21 cellular contexts compared by ENCODE assay signal in genomic region chr12:60197589-60197988, GRCh38.
DNase-seq lines count a peak whose midpoint lies in the region; ATAC-seq and TF ChIP-seq lines count a peak whose summit lies in the region.
"Had no signal": no experiment of that assay in that cellular context is flagged by ENCODE, and none has a peak within 500 bp of the region (broad histone marks: within the 10 kb centered on the region; RNA-seq: fewer than 3 reads in every experiment).

No MANE protein-coding gene starts in this region.

- H3K27me3 ChIP-seq in mesenchymal stem cell (ENCODE audit: control insufficient read depth in 1 of 2, insufficient read depth in 1 of 2, low read length in 2 of 2) = no peaks in the 10 kb centered on the region
- H3K27me3 ChIP-seq: heart left ventricle, left lung, pancreas had no signal

- no peak overlapping the region for H3K23ac ChIP-seq in mesenchymal stem cell (ENCODE audit: low read length in 2 of 2)

- peak; percentile 59 for DNase-seq in ELR (ENCODE audit: low read depth)
- peak; percentile 63 for DNase-seq in NCI-H460 (ENCODE audit: extremely low read depth, low read depth)
- DNase-seq in epithelial cell of esophagus (ENCODE audit: low read depth) = peak; percentile 82
- peak; percentile 25 for DNase-seq in mesenchymal stem cell
- DNase-seq in lower leg skin (ENCODE audit: low spot score in 2 of 2) = no peak
- no peak for DNase-seq in GM19240 (ENCODE audit: insufficient read length, low spot score)
- DNase-seq: activated CD4-positive, alpha-beta T cell treated with anti-CD3 and anti-CD28 coated beads for 48 hours; AML-193; CD8-positive, alpha-beta memory T cell; DND-41; effector memory CD4-positive, alpha-beta T cell; heart left ventricle; left lung; NCI-H1417 treated with DMSO at 0.1 percent for 48 hours; NCI-H2107; NCI-H510A treated with DMSO at 0.1 percent for 48 hours; pancreas; stimulated activated CD8-positive, alpha-beta memory T cell treated with anti-CD3 and anti-CD28 coated beads, Interleukin-4, amount 100 ng/mL, for 48 hours had no signal

- no peak overlapping the region for H2BK15ac ChIP-seq in mesenchymal stem cell (ENCODE audit: low read depth, poor library complexity, severe bottlenecking)

- ATAC-seq in GM19463 (IDR thresholded peaks at IDR 0.05; ENCODE audit: unreplicated experiment) = no peak
- ATAC-seq: activated naive CD4-positive, alpha-beta T cell treated with anti-CD3 and anti-CD28 coated beads, Interleukin-2, amount 50 U/mL, for 72 hours; heart left ventricle; left lung; pancreas; sciatic nerve had no signal

- no peak overlapping the region for H4K91ac ChIP-seq in mesenchymal stem cell (ENCODE audit: low read length)

- no peaks in the 10 kb centered on the region for H3K4me1 ChIP-seq in mesenchymal stem cell (ENCODE audit: control insufficient read depth, insufficient read depth, low read depth, low read length)
- H3K4me1 ChIP-seq: heart left ventricle, left lung, pancreas had no signal

- H3K18ac ChIP-seq in mesenchymal stem cell (ENCODE audit: low read depth in 1 of 2, low read length in 2 of 2) = no peak overlapping the region

- no peak overlapping the region for H2AFZ ChIP-seq in mesenchymal stem cell (ENCODE audit: low read depth, low read length)

- TF ChIP-seq POLR2A in lower leg skin (IDR thresholded peaks at IDR 0.05) = no peak

- no peaks in the 10 kb centered on the region for H3K9me3 ChIP-seq in mesenchymal stem cell (ENCODE audit: control insufficient read depth, low read length)
- H3K9me3 ChIP-seq: heart left ventricle, left lung, pancreas had no signal

- no peak overlapping the region for H3K4ac ChIP-seq in mesenchymal stem cell (ENCODE audit: low read depth in 1 of 2, low read length in 2 of 2)

- H3K36me3 ChIP-seq in mesenchymal stem cell (ENCODE audit: control insufficient read depth in 1 of 2, insufficient read depth in 2 of 2, low read depth in 1 of 2, low read length in 2 of 2) = no peaks in the 10 kb centered on the region
- H3K36me3 ChIP-seq: heart left ventricle, left lung, pancreas had no signal

- no peak overlapping the region for H3K9ac ChIP-seq in mesenchymal stem cell (ENCODE audit: low read length)

- WGBS in mesenchymal stem cell = 29% methylated on average over 1 of the region's 2 CpGs
- 74 to 75% methylated on average over 2 of the region's 2 CpGs for WGBS in lower leg skin, 2 donors

- H3K79me1 ChIP-seq in mesenchymal stem cell (replicated peaks; ENCODE audit: low read length, poor library complexity, severe bottlenecking) = no peaks in the 10 kb centered on the region

- H3K14ac ChIP-seq in mesenchymal stem cell (ENCODE audit: low read length in 2 of 2) = no peak overlapping the region

- no peak overlapping the region for H3K4me2 ChIP-seq in mesenchymal stem cell (ENCODE audit: low read length, poor library complexity, severe bottlenecking)

- H3K4me3 ChIP-seq in epithelial cell of esophagus (ENCODE audit: low read length) (no peak overlapping the region), mesenchymal stem cell (ENCODE audit: insufficient read depth in 1 of 2, low read depth in 1 of 2, low read length in 2 of 2) (no peak overlapping the region), lower leg skin (ENCODE audit: low read depth, poor library complexity, severe bottlenecking) (no peak overlapping the region)
- H3K4me3 ChIP-seq: heart left ventricle, left lung, pancreas had no signal

- H3K27ac ChIP-seq in mesenchymal stem cell (ENCODE audit: low read length, poor library complexity, severe bottlenecking) = no peak overlapping the region
- H3K27ac ChIP-seq: heart left ventricle, left lung, pancreas had no signal

- H2BK120ac ChIP-seq in mesenchymal stem cell (ENCODE audit: low read depth, low read length) = no peak overlapping the region

- no peak overlapping the region for H4K8ac ChIP-seq in mesenchymal stem cell (ENCODE audit: low read length)

- TF ChIP-seq CTCF in epithelial cell of esophagus (IDR thresholded peaks at IDR 0.05; ENCODE audit: insufficient read depth, low read depth, low read length, missing control alignments) = no peak
- TF ChIP-seq CTCF in lower leg skin (IDR thresholded peaks at IDR 0.05) = no peak

- H2AK5ac ChIP-seq in mesenchymal stem cell (ENCODE audit: low read length, severe bottlenecking) = no peak overlapping the region

- no peak overlapping the region for H2BK5ac ChIP-seq in mesenchymal stem cell (ENCODE audit: low read depth, low read length, poor library complexity, severe bottlenecking)

- H2BK12ac ChIP-seq in mesenchymal stem cell (ENCODE audit: low read length in 2 of 2) = no peak overlapping the region

- intact Hi-C loops in lower leg skin (cut with DNase I; ENCODE audit: low total_unique reads) = no loop called here

Comparison
In these comparisons a context has a peak if more than half of its experiments do, and no peak if none do; other contexts are left out.
1. DNase-seq: peak in ELR (single experiment), NCI-H460 (single experiment), epithelial cell of esophagus (single experiment) and mesenchymal stem cell (single experiment); none in lower leg skin (0 of 2) and GM19240 (single experiment).